In the genomic region with DNA sequence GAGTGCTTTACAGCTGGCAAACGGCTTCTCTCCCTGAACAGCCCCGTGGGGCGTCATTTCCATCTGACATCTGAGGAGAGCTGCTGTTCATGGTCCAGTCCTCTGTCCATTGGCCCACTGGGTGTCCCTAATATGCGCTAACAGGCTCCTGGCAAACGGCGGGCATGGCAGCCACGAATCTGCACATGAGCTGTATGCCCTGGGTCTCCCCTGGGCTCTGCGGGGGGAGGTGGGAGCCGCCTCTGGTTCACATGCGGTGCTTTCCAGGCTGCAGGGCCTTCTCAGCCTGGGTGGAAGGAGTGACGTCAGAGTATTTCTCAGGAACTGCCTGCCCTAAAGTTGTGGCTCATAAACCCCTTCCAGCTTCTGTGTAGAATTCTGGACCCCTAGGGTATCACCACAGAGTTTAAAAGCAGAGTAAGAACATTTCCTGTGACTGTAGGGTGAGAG, we compare ENCODE assay signal across 7 cellular contexts.
DNase-seq lines count a peak whose midpoint lies in the region; TF ChIP-seq lines count a peak whose summit lies in the region.

No MANE protein-coding gene starts in this region.

- H3K27ac Mint-ChIP-seq in activated T-helper 2 cell treated with anti-CD3 and anti-CD28 coated beads, Interferon-gamma antibody, Interleukin-2, Interleukin-4, amounts not matched to agents 10 μg/mL and 5 μg/mL and 100 μg/mL, durations not matched to agents 14 hours and 24 hours and 36 hours, result peak overlapping the region; percentile 96

- no peaks in the 10 kb centered on the region for H3K36me3 ChIP-seq in left ventricle myocardium inferior

- H3K4me3 ChIP-seq in left ventricle myocardium inferior, result peak overlapping the region; percentile 16

- H3K9me3 Mint-ChIP-seq in activated T-helper 2 cell treated with anti-CD3 and anti-CD28 coated beads, Interferon-gamma antibody, Interleukin-2, Interleukin-4, amounts not matched to agents 10 μg/mL and 5 μg/mL and 100 μg/mL, durations not matched to agents 14 hours and 24 hours and 36 hours, result no peaks in the 10 kb centered on the region

- H3K27me3 Mint-ChIP-seq in activated T-helper 2 cell treated with anti-CD3 and anti-CD28 coated beads, Interferon-gamma antibody, Interleukin-2, Interleukin-4, amounts not matched to agents 10 μg/mL and 5 μg/mL and 100 μg/mL, durations not matched to agents 14 hours and 24 hours and 36 hours (ENCODE audit: low read depth), result no peaks in the 10 kb centered on the region

- H3K9me3 ChIP-seq in left ventricle myocardium inferior (replicated peaks), result no peaks in the 10 kb centered on the region

- H3K27me3 ChIP-seq in left ventricle myocardium inferior (ENCODE audit: low read depth), result no peaks in the 10 kb centered on the region

- peak overlapping the region; percentile 86 for H3K27ac ChIP-seq in left ventricle myocardium inferior (replicated peaks)

- intact Hi-C loops in activated T-helper 2 cell treated with anti-CD3 and anti-CD28 coated beads, Interferon-gamma antibody, Interleukin-2, Interleukin-4, amounts not matched to agents 10 μg/mL and 5 μg/mL and 100 μg/mL, durations not matched to agents 14 hours and 24 hours and 36 hours (cut with micrococcal nuclease), result loop anchor here (1.0 to 5.0 kb wide), 6 partner anchors 8 to 273 kb away; partner anchors contain the start of gene UBE2F
- intact Hi-C loops in left ventricle myocardium inferior (cut with micrococcal nuclease), result no loop called here

- DNase-seq in H4 (ENCODE audit: low spot score) (peak; percentile 55), NCI-H774 (lab: John Stamatoyannopoulos, UW) (peak; percentile 61), left ventricle myocardium inferior (peak; percentile 70), D341Med (ENCODE audit: low spot score) (no peak), SKM-1 (lab: John Stamatoyannopoulos, UW; ENCODE audit: unreplicated experiment) (no peak)
- DNase-seq in activated T-helper 2 cell treated with anti-CD3 and anti-CD28 coated beads, Interferon-gamma antibody, Interleukin-2, Interleukin-4, amounts not matched to agents 10 μg/mL and 5 μg/mL and 100 μg/mL, durations not matched to agents 14 hours and 24 hours and 36 hours (ENCODE audit: low spot score), result peak; percentile 63
- DNase-seq in stimulated activated CD4-positive, alpha-beta T cell treated with anti-CD3 and anti-CD28 coated beads, Interleukin-15, amount 100 ng/mL, for 1 hour (ENCODE audit: low read depth in 1 of 2, low spot score in 1 of 2), result peak; percentile 52 to 60

- peaks cover 57% of the 10 kb centered on the region for H3K36me3 Mint-ChIP-seq in activated T-helper 2 cell treated with anti-CD3 and anti-CD28 coated beads, Interferon-gamma antibody, Interleukin-2, Interleukin-4, amounts not matched to agents 10 μg/mL and 5 μg/mL and 100 μg/mL, durations not matched to agents 14 hours and 24 hours and 36 hours (ENCODE audit: low read depth)

- peaks cover 100% of the 10 kb centered on the region for H3K4me1 ChIP-seq in left ventricle myocardium inferior

- TF ChIP-seq CTCF in left ventricle myocardium inferior (IDR thresholded peaks at IDR 0.05; ENCODE audit: borderline replicate concordance), result no peak

- peaks cover 86% of the 10 kb centered on the region for H3K4me1 Mint-ChIP-seq in activated T-helper 2 cell treated with anti-CD3 and anti-CD28 coated beads, Interferon-gamma antibody, Interleukin-2, Interleukin-4, amounts not matched to agents 10 μg/mL and 5 μg/mL and 100 μg/mL, durations not matched to agents 14 hours and 24 hours and 36 hours (ENCODE audit: low read depth)

- H3K4me3 Mint-ChIP-seq in activated T-helper 2 cell treated with anti-CD3 and anti-CD28 coated beads, Interferon-gamma antibody, Interleukin-2, Interleukin-4, amounts not matched to agents 10 μg/mL and 5 μg/mL and 100 μg/mL, durations not matched to agents 14 hours and 24 hours and 36 hours (ENCODE audit: low read depth), result peak overlapping the region; percentile 80

Comparison
In these comparisons a context has a peak if more than half of its experiments do, and no peak if none do; other contexts are left out.
1. DNase-seq: peak in H4 (single experiment), NCI-H774 (single experiment), activated T-helper 2 cell treated with anti-CD3 and anti-CD28 coated beads, Interferon-gamma antibody, Interleukin-2, Interleukin-4, amounts not matched to agents 10 μg/mL and 5 μg/mL and 100 μg/mL, durations not matched to agents 14 hours and 24 hours and 36 hours (single experiment), left ventricle myocardium inferior (single experiment) and stimulated activated CD4-positive, alpha-beta T cell treated with anti-CD3 and anti-CD28 coated beads, Interleukin-15, amount 100 ng/mL, for 1 hour (2 of 2); none in D341Med (single experiment) and SKM-1 (single experiment).